ENCODE assay signal across 12 cellular contexts in the genomic region with DNA sequence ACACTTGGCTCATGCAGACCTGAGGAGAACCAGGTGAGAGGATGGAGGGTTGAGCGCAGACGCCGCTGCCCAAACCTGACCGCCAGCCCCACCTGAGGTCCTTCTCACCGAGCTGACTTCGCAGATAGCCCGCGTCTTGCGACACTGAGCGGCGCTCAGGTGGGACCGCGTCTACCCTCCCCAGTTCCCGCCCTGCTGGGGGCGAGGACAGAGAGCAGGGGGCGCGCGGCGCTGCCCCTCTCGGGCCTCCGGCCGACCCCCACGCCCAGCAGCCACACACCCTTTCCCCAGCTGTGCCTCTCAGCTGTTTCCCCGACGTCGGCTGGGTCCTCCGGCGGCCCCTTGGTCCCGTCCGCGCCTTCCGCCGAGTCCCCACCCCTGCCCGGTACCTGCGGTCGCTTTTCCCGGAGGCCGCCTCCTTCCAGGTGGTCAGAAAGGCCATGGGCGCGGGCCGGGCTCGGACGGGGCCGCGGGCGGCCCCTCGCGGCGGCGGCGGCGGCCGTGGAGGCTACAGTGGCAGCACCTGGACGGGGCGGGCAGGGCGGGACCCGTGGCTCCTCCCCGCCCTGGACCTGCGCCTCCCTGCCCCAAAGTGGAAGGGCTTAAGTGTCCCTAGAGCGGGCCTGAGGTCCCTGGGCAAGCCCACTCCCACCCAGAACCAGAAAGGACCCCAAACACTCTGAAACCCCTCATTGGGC. TPM values are rescaled to one million over a fixed set of nuclear protein-coding genes. Genes with fewer than 3 reads are reported as not detected.
DNase-seq lines count a peak whose midpoint lies in the region; ATAC-seq, FAIRE-seq and TF ChIP-seq lines count a peak whose summit lies in the region.
"Had no signal": no experiment of that assay in that cellular context is flagged by ENCODE, and none has a peak within 500 bp of the region (broad histone marks: within the 10 kb centered on the region; RNA-seq: fewer than 3 reads in every experiment).

No MANE protein-coding gene starts in this region.

- peak overlapping the region; percentile 17 for H2AFZ ChIP-seq in astrocyte (ENCODE audit: low read depth, low read length)

- no peaks in the 10 kb centered on the region for H3K36me3 Mint-ChIP-seq in astrocyte (ENCODE audit: low read depth, unreplicated experiment)
- H3K36me3 Mint-ChIP-seq: naive thymus-derived CD8-positive, alpha-beta T cell had no signal

- H3K79me2 ChIP-seq in astrocyte (ENCODE audit: insufficient read depth, low read length): no peaks in the 10 kb centered on the region

- no peak for TF ChIP-seq EP300 in stomach (IDR thresholded peaks at IDR 0.05)

- H3K27me3 Mint-ChIP-seq in astrocyte (ENCODE audit: low read depth, unreplicated experiment): peaks cover 32% of the 10 kb centered on the region

- intact Hi-C loops in stomach (cut with DNase I; ENCODE audit: low total_unique reads): no loop called here

- H4K20me1 ChIP-seq in astrocyte (ENCODE audit: insufficient read depth, low read length): peaks cover 5% of the 10 kb centered on the region

- WGBS in stomach, 5 donors: 3 to 10% (median 3%) methylated on average over 22 to 60 of the region's 60 CpGs

- no peak overlapping the region for H3K9ac ChIP-seq in astrocyte (ENCODE audit: low read length)

- H3K4me3 ChIP-seq in astrocyte (ENCODE audit: insufficient read depth, low read depth, low read length) (no peak overlapping the region), iPS-18c (ENCODE audit: insufficient read depth, low read depth, low read length) (peak overlapping the region; percentile 52), stomach (peak overlapping the region; percentile 35 to 53 (median 42))

- peak overlapping the region; percentile 58 for H3K4me2 ChIP-seq in astrocyte (ENCODE audit: low read length)

- no peak for TF ChIP-seq POLR2A in stomach (IDR thresholded peaks at IDR 0.05)

- DNase-seq in DMS153 treated with DMSO at 0.1 percent for 48 hours (lab: John Stamatoyannopoulos, UW; ENCODE audit: unreplicated experiment): peak; percentile 6
- no peak for DNase-seq in DMS153 (lab: John Stamatoyannopoulos, UW)
- no peak for DNase-seq in astrocyte (ENCODE audit: low read depth)
- DNase-seq in stomach: peak; percentile 76
- no peak for DNase-seq in COLO829 (ENCODE audit: low spot score)
- no peak for DNase-seq in medulla oblongata (ENCODE audit: extremely low spot score)
- DNase-seq: anterior cingulate cortex; naive thymus-derived CD8-positive, alpha-beta T cell had no signal

- H3K27me3 ChIP-seq in astrocyte (ENCODE audit: insufficient read depth, low read length) (peaks cover 27% of the 10 kb centered on the region), stomach (peaks cover 0 to 50% (median 16%) of the 10 kb centered on the region in 3 donors)

- no peak for TF ChIP-seq CTCF in astrocyte (IDR thresholded peaks at IDR 0.05; ENCODE audit: insufficient read depth, low read depth, low read length)
- TF ChIP-seq CTCF in stomach (IDR thresholded peaks at IDR 0.05): peak in 2 of 7 experiments; percentile 21 to 45

- no peak for ATAC-seq in GM19328 (IDR thresholded peaks at IDR 0.05; ENCODE audit: unreplicated experiment)
- ATAC-seq: naive thymus-derived CD8-positive, alpha-beta T cell had no signal

- FAIRE-seq in astrocyte (lab: Jason Lieb, UNC): no peak
- FAIRE-seq: HTR-8/SVneo had no signal

- no peak overlapping the region for H3K27ac Mint-ChIP-seq in astrocyte (ENCODE audit: unreplicated experiment)
- H3K27ac Mint-ChIP-seq: T-helper 1 cell treated with Interleukin-12 subunit alpha and Interleukin-12 subunit beta and Interleukin-4 antibody, amounts not matched to agents 30 μg/mL and 1 μg/mL, for 36 hours had no signal

- H3K4me1 ChIP-seq in astrocyte (ENCODE audit: insufficient read depth, low read length): no peaks in the 10 kb centered on the region
- peaks cover 11 to 24% (median 17%) of the 10 kb centered on the region in 4 donors for H3K4me1 ChIP-seq in stomach

- no peaks in the 10 kb centered on the region for H3K4me1 Mint-ChIP-seq in astrocyte (ENCODE audit: low read depth, unreplicated experiment)

- no peaks in the 10 kb centered on the region for H3K36me3 ChIP-seq in astrocyte (ENCODE audit: insufficient read depth, low read length)
- H3K36me3 ChIP-seq in stomach: no peaks in the 10 kb centered on the region

- H3K4me3 Mint-ChIP-seq in astrocyte (ENCODE audit: unreplicated experiment): no peak overlapping the region

- H3K27ac ChIP-seq in astrocyte (ENCODE audit: low read depth, low read length) (no peak overlapping the region), stomach (peak overlapping the region in 2 of 5 donors; percentile 30 to 52)

- peaks cover 6% of the 10 kb centered on the region for H3K9me3 Mint-ChIP-seq in astrocyte (ENCODE audit: unreplicated experiment)
- H3K9me3 Mint-ChIP-seq: naive thymus-derived CD8-positive, alpha-beta T cell; T-helper 1 cell treated with Interleukin-12 subunit alpha and Interleukin-12 subunit beta and Interleukin-4 antibody, amounts not matched to agents 30 μg/mL and 1 μg/mL, for 36 hours had no signal

- H3K9me3 ChIP-seq in astrocyte (ENCODE audit: insufficient read depth, low read depth, low read length) (no peaks in the 10 kb centered on the region), iPS-18c (ENCODE audit: control insufficient read depth, insufficient read depth, low read length) (no peaks in the 10 kb centered on the region), stomach (no peaks in the 10 kb centered on the region)

RNA-seq across cellular contexts. Expression of gene TTC39A, which starts 14.4 kb away (rescaled TPM):
- total RNA-seq in astrocyte (0.67 and 1.4 TPM in 2 replicates), stomach (100 to 1,000 TPM in 1 of 5 donors, 10 to 100 TPM in 4; 19.3 to 159 (median 33.6) TPM)
- polyA plus RNA-seq in stomach: 10 to 100 TPM in 2 of 3 donors, 1 to 10 TPM in 1; 8.3 to 59.3 (median 21.6) TPM
- total RNA-seq: naive thymus-derived CD8-positive, alpha-beta T cell had no signal

Comparison
In these comparisons a context has a peak if more than half of its experiments do, and no peak if none do; other contexts are left out.
1. DNase-seq: peak in DMS153 treated with DMSO at 0.1 percent for 48 hours (single experiment) and stomach (single experiment); none in DMS153 (single experiment), astrocyte (single experiment), COLO829 (single experiment) and medulla oblongata (single experiment).